In genomic region chr11:87456499-87456898, GRCh38 we compare ENCODE assay signal across 25 cellular contexts.
DNase-seq lines count a peak whose midpoint lies in the region; ATAC-seq and TF ChIP-seq lines count a peak whose summit lies in the region.
"Had no signal": no experiment of that assay in that cellular context is flagged by ENCODE, and none has a peak within 500 bp of the region (broad histone marks: within the 10 kb centered on the region; RNA-seq: fewer than 3 reads in every experiment).

No MANE protein-coding gene starts in this region.

- peak; percentile 43 for ATAC-seq in GM19035 (IDR thresholded peaks at IDR 0.05; ENCODE audit: unreplicated experiment)
- ATAC-seq in HG02678 (IDR thresholded peaks at IDR 0.05; ENCODE audit: unreplicated experiment) = peak; percentile 32
- peak; percentile 44 for ATAC-seq in HG03378 (IDR thresholded peaks at IDR 0.05; ENCODE audit: unreplicated experiment)
- ATAC-seq: Panc1, SK-N-SH treated with all-trans-retinoic acid at 6 μM for 48 hours had no signal

- H3K9me3 ChIP-seq in stomach = no peaks in the 10 kb centered on the region
- H3K9me3 ChIP-seq: BLaER1 treated with 17β-estradiol and CSF1 and Interleukin-3, amounts not matched to agents 10 nM and 100 nM; Caco-2 had no signal

- peak; percentile 4 for DNase-seq in GM06990 (ENCODE audit: extremely low read depth, insufficient read length)
- no peak for DNase-seq in NCI-H526 (lab: John Stamatoyannopoulos, UW)
- no peak for DNase-seq in stomach
- no peak for DNase-seq in HuH-7.5 (ENCODE audit: low spot score)
- DNase-seq in EL = no peak
- DNase-seq: Caco-2; CD4-positive, alpha-beta memory T cell; DND-41; H7; HFFc6; KG1; NCI-H1048; NCI-H1417 treated with DMSO at 0.1 percent for 48 hours; NCI-H187; NCI-H2227 treated with DMSO at 0.1 percent for 48 hours; NCI-H510A; NCI-H748 treated with DMSO at 0.1 percent for 48 hours; SIG-M5 had no signal

- H3K27me3 ChIP-seq in GM06990 (replicated peaks; ENCODE audit: control insufficient read depth, insufficient read depth, low read length) (no peaks in the 10 kb centered on the region), stomach (no peaks in the 10 kb centered on the region)
- H3K27me3 ChIP-seq: BLaER1 treated with 17β-estradiol and CSF1 and Interleukin-3, amounts not matched to agents 10 nM and 100 nM had no signal

- TF ChIP-seq EP300 in stomach (IDR thresholded peaks at IDR 0.05) = no peak

- intact Hi-C loops in stomach (cut with DNase I; ENCODE audit: low total_unique reads) = no loop called here

- TF ChIP-seq CTCF in GM06990 (IDR thresholded peaks at IDR 0.05; ENCODE audit: insufficient read depth, low read length, poor library complexity, severe bottlenecking) (no peak), stomach (IDR thresholded peaks at IDR 0.05) (no peak)

- TF ChIP-seq POLR2A in stomach (IDR thresholded peaks at IDR 0.05) = no peak

- 81 to 100% (median 94%) methylated on average over 1 of the region's 1 CpG for WGBS in stomach, 5 donors

- no peaks in the 10 kb centered on the region for H3K4me1 ChIP-seq in stomach

- no peak overlapping the region for H3K27ac ChIP-seq in stomach
- H3K27ac ChIP-seq: 22Rv1; BLaER1 treated with 17β-estradiol and CSF1 and Interleukin-3, amounts not matched to agents 10 nM and 100 nM had no signal

- no peak overlapping the region for H3K4me3 ChIP-seq in GM06990 (replicated peaks; ENCODE audit: low read depth, low read length)
- H3K4me3 ChIP-seq in stomach = no peak overlapping the region
- H3K4me3 ChIP-seq: BLaER1 treated with 17β-estradiol and CSF1 and Interleukin-3, amounts not matched to agents 10 nM and 100 nM had no signal

- H3K36me3 ChIP-seq in GM06990 (ENCODE audit: control insufficient read depth, insufficient read depth, low read length) (no peaks in the 10 kb centered on the region), stomach (no peaks in the 10 kb centered on the region)
- H3K36me3 ChIP-seq: BLaER1 treated with 17β-estradiol and CSF1 and Interleukin-3, amounts not matched to agents 10 nM and 100 nM had no signal
